Comparison of ENCODE assay signal across 21 cellular contexts in the genomic region with DNA sequence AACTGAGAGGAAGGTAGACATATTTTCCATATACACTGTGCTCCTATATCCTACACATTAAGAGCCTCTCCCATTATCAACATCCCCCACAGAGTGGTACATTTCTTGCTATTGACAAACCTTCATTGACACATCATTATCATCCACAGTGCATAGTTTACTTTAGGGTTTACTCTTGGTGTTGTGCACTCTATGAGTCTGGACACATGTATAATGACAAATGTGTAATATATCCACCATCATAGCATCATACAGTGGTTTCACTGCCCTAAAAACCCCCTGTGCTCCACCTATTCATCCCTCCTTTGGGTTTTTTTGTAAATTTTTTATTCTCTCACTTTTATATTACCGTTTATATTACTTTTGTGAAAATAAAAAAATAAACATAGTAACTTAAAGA. TPM values are rescaled to one million over a fixed set of nuclear protein-coding genes. Genes with fewer than 3 reads are reported as not detected.
A peak's percentile ranks its signal among the peaks of the same experiment; 100 is the strongest.
DNase-seq lines count a peak whose midpoint lies in the region; ATAC-seq lines count a peak whose summit lies in the region.
"Had no signal": no experiment of that assay in that cellular context is flagged by ENCODE, and none has a peak within 500 bp of the region (broad histone marks: within the 10 kb centered on the region; RNA-seq: fewer than 3 reads in every experiment).

No MANE protein-coding gene starts in this region.

- H3K4me1 Mint-ChIP-seq in activated CD4-positive, alpha-beta T cell treated with anti-CD3 and anti-CD28 coated beads for 36 hours, result peaks cover 4% of the 10 kb centered on the region
- H3K4me1 Mint-ChIP-seq in stimulated activated effector memory CD8-positive, alpha-beta T cell treated with anti-CD3 and anti-CD28 coated beads, Interleukin-12 subunit alpha, Interleukin-12 subunit beta, amount 100 ng/mL, for 72 hours, result peaks cover 7% of the 10 kb centered on the region
- H3K4me1 Mint-ChIP-seq: nephron progenitor cell had no signal

- intact Hi-C loops in activated CD4-positive, alpha-beta T cell treated with anti-CD3 and anti-CD28 coated beads for 36 hours (cut with DNase I, micrococcal nuclease), result no loop called here

- no peaks in the 10 kb centered on the region for H3K36me3 Mint-ChIP-seq in activated CD4-positive, alpha-beta T cell treated with anti-CD3 and anti-CD28 coated beads for 36 hours (ENCODE audit: low read depth)
- H3K36me3 Mint-ChIP-seq in stimulated activated effector memory CD8-positive, alpha-beta T cell treated with anti-CD3 and anti-CD28 coated beads, Interleukin-12 subunit alpha, Interleukin-12 subunit beta, amount 100 ng/mL, for 72 hours, result no peaks in the 10 kb centered on the region
- H3K36me3 Mint-ChIP-seq: activated CD4-positive, alpha-beta memory T cell treated with anti-CD3 and anti-CD28 coated beads for 36 hours had no signal

- POLR2A ChIA-PET in activated CD4-positive, alpha-beta T cell treated with anti-CD3 and anti-CD28 coated beads for 36 hours (lab: Charles Lee), result no interaction called here

- no peak for DNase-seq in activated CD4-positive, alpha-beta T cell treated with anti-CD3 and anti-CD28 coated beads for 36 hours
- no peak for DNase-seq in activated CD4-positive, alpha-beta T cell treated with anti-CD3 and anti-CD28 coated beads for 4 hours
- DNase-seq in stimulated activated effector memory CD8-positive, alpha-beta T cell treated with anti-CD3 and anti-CD28 coated beads, Interleukin-12 subunit alpha, Interleukin-12 subunit beta, amount 100 ng/mL, for 72 hours (ENCODE audit: low spot score in 2 of 2), result no peak
- no peak for DNase-seq in activated CD8-positive, alpha-beta memory T cell treated with anti-CD3 and anti-CD28 coated beads for 24 hours
- no peak for DNase-seq in retina
- no peak for DNase-seq in LoVo (ENCODE audit: low spot score)
- DNase-seq: DND-41; effector memory CD4-positive, alpha-beta T cell; heart right ventricle; HFFc6; mesendoderm; nephron progenitor cell; uterus had no signal

- no peak overlapping the region for H3K4me3 Mint-ChIP-seq in activated CD4-positive, alpha-beta T cell treated with anti-CD3 and anti-CD28 coated beads for 36 hours
- H3K4me3 Mint-ChIP-seq in stimulated activated effector memory CD8-positive, alpha-beta T cell treated with anti-CD3 and anti-CD28 coated beads, Interleukin-12 subunit alpha, Interleukin-12 subunit beta, amount 100 ng/mL, for 72 hours, result no peak overlapping the region
- H3K4me3 Mint-ChIP-seq: activated CD4-positive, alpha-beta memory T cell treated with anti-CD3 and anti-CD28 coated beads for 36 hours; activated T-helper 1 cell treated with anti-CD3 and anti-CD28 coated beads, Interleukin-12 subunit alpha, Interleukin-12 subunit beta, Interleukin-2, Interleukin-4 antibody, amounts not matched to agents 30 ng/mL and 10 ng/mL and 1 ng/mL, durations not matched to agents 14 hours and 24 hours and 36 hours; HFFc6; nephron progenitor cell had no signal

- no peak overlapping the region for H3K27ac Mint-ChIP-seq in activated CD4-positive, alpha-beta T cell treated with anti-CD3 and anti-CD28 coated beads for 36 hours
- H3K27ac Mint-ChIP-seq in stimulated activated effector memory CD8-positive, alpha-beta T cell treated with anti-CD3 and anti-CD28 coated beads, Interleukin-12 subunit alpha, Interleukin-12 subunit beta, amount 100 ng/mL, for 72 hours, result no peak overlapping the region
- H3K27ac Mint-ChIP-seq: activated CD4-positive, alpha-beta memory T cell treated with anti-CD3 and anti-CD28 coated beads for 36 hours; activated T-helper 1 cell treated with anti-CD3 and anti-CD28 coated beads, Interleukin-12 subunit alpha, Interleukin-12 subunit beta, Interleukin-2, Interleukin-4 antibody, amounts not matched to agents 30 ng/mL and 10 ng/mL and 1 ng/mL, durations not matched to agents 14 hours and 24 hours and 36 hours; HFFc6; nephron progenitor cell had no signal

- no peaks in the 10 kb centered on the region for H3K9me3 Mint-ChIP-seq in activated CD4-positive, alpha-beta T cell treated with anti-CD3 and anti-CD28 coated beads for 36 hours (ENCODE audit: low read depth)
- peaks cover under 1% of the 10 kb centered on the region for H3K9me3 Mint-ChIP-seq in stimulated activated effector memory CD8-positive, alpha-beta T cell treated with anti-CD3 and anti-CD28 coated beads, Interleukin-12 subunit alpha, Interleukin-12 subunit beta, amount 100 ng/mL, for 72 hours
- H3K9me3 Mint-ChIP-seq: activated CD4-positive, alpha-beta memory T cell treated with anti-CD3 and anti-CD28 coated beads for 36 hours; HFFc6 had no signal

- H3K27me3 Mint-ChIP-seq in activated CD4-positive, alpha-beta T cell treated with anti-CD3 and anti-CD28 coated beads for 36 hours, result no peaks in the 10 kb centered on the region

- CTCF ChIA-PET in activated CD4-positive, alpha-beta T cell treated with anti-CD3 and anti-CD28 coated beads for 36 hours (lab: Charles Lee), result no interaction called here

- ATAC-seq in activated CD4-positive, alpha-beta T cell treated with anti-CD3 and anti-CD28 coated beads for 36 hours, result peak; percentile 23
- ATAC-seq in HG02610 (IDR thresholded peaks at IDR 0.05; ENCODE audit: unreplicated experiment) (peak; percentile 35), HG03520 (IDR thresholded peaks at IDR 0.05; ENCODE audit: unreplicated experiment) (peak; percentile 31)
- ATAC-seq in stimulated activated effector memory CD8-positive, alpha-beta T cell treated with anti-CD3 and anti-CD28 coated beads, Interleukin-12 subunit alpha, Interleukin-12 subunit beta, amount 100 ng/mL, for 72 hours, result peak; percentile 50
- ATAC-seq: heart right ventricle had no signal

RNA-seq across cellular contexts. Expression of a gene that starts 22.2 kb away (rescaled TPM):
- not detected for total RNA-seq in activated CD4-positive, alpha-beta T cell treated with anti-CD3 and anti-CD28 coated beads for 36 hours
- total RNA-seq: A673; activated CD4-positive, alpha-beta memory T cell treated with anti-CD3 and anti-CD28 coated beads for 36 hours; activated T-helper 1 cell treated with anti-CD3 and anti-CD28 coated beads, Interleukin-12 subunit alpha, Interleukin-12 subunit beta, Interleukin-2, Interleukin-4 antibody, amounts not matched to agents 30 ng/mL and 10 ng/mL and 1 ng/mL, durations not matched to agents 14 hours and 24 hours and 36 hours; cardiac septum; heart right ventricle; HFFc6; MCF 10A; renal cortical epithelial cell; uterus had no signal
